In genomic region chr7:2840458-2840857, GRCh38 we compare ENCODE assay signal across 1 cellular context.
TF ChIP-seq lines count a peak whose summit lies in the region.

No MANE protein-coding gene starts in this region.

TF ChIP-seq in HepG2, 621 proteins besides CTCF, POLR2A, EP300 and RAD21:
- TF ChIP-seq ZNF121 (CRISPR knock-in tag; IDR thresholded peaks at IDR 0.05) (peak; percentile 63), ZNF3 (CRISPR knock-in tag; IDR thresholded peaks at IDR 0.05) (no peak)
